In genomic region chr7:123864012-123864411, GRCh38 we compare ENCODE assay signal across 19 cellular contexts. TPM values are rescaled to one million over a fixed set of nuclear protein-coding genes. Genes with fewer than 3 reads are reported as not detected.
DNase-seq lines count a peak whose midpoint lies in the region; ATAC-seq and TF ChIP-seq lines count a peak whose summit lies in the region.
"Had no signal": no experiment of that assay in that cellular context is flagged by ENCODE, and none has a peak within 500 bp of the region (broad histone marks: within the 10 kb centered on the region; RNA-seq: fewer than 3 reads in every experiment).

No MANE protein-coding gene starts in this region.

- no peaks in the 10 kb centered on the region for H4K20me1 ChIP-seq in mammary epithelial cell (ENCODE audit: insufficient read depth, low read length)
- H4K20me1 ChIP-seq: BLaER1 had no signal

- POLR2A ChIA-PET in CD8-positive, alpha-beta T cell (lab: Charles Lee) = no interaction called here

- H3K9me3 Mint-ChIP-seq in endodermal cell (peaks cover 19% of the 10 kb centered on the region), osteocyte (ENCODE audit: unreplicated experiment) (no peaks in the 10 kb centered on the region)
- no peaks in the 10 kb centered on the region for H3K9me3 Mint-ChIP-seq in CD8-positive, alpha-beta T cell
- H3K9me3 Mint-ChIP-seq: CD8-positive, alpha-beta memory T cell had no signal

- no peak for TF ChIP-seq POLR2A in breast epithelium (IDR thresholded peaks at IDR 0.05)

- TF ChIP-seq CTCF in mammary epithelial cell (conservative IDR thresholded peaks at IDR 0.05 in 1 of 2, IDR thresholded peaks at IDR 0.05 in 1 of 2; ENCODE audit: extremely low read depth in 1 of 2, insufficient read depth in 1 of 2, low read depth in 1 of 2, low read length in 2 of 2) (no peak), breast epithelium (IDR thresholded peaks at IDR 0.05) (no peak), endodermal cell (conservative IDR thresholded peaks at IDR 0.05) (no peak), osteocyte (IDR thresholded peaks at IDR 0.05) (no peak)
- TF ChIP-seq CTCF in CD8-positive, alpha-beta T cell (IDR thresholded peaks at IDR 0.05) = no peak

- H3K27me3 Mint-ChIP-seq in endodermal cell (ENCODE audit: insufficient read depth) (no peaks in the 10 kb centered on the region), osteocyte (ENCODE audit: unreplicated experiment) (peaks cover 34% of the 10 kb centered on the region)
- peaks cover 8% of the 10 kb centered on the region for H3K27me3 Mint-ChIP-seq in CD8-positive, alpha-beta T cell (ENCODE audit: low read depth)

- H3K4me2 ChIP-seq in mammary epithelial cell (ENCODE audit: insufficient read depth, low read depth, low read length) = peak overlapping the region; percentile 45
- H3K4me2 ChIP-seq: BLaER1, KMS-11 had no signal

- H3K4me3 Mint-ChIP-seq in endodermal cell (peak overlapping the region; percentile 9), osteocyte (ENCODE audit: unreplicated experiment) (no peak overlapping the region)
- H3K4me3 Mint-ChIP-seq in CD8-positive, alpha-beta T cell = no peak overlapping the region
- H3K4me3 Mint-ChIP-seq: CD8-positive, alpha-beta memory T cell had no signal

- peak overlapping the region; percentile 89 for H3K27ac Mint-ChIP-seq in endodermal cell
- H3K27ac Mint-ChIP-seq in CD8-positive, alpha-beta T cell = no peak overlapping the region
- no peak overlapping the region for H3K27ac Mint-ChIP-seq in osteocyte (ENCODE audit: unreplicated experiment)
- H3K27ac Mint-ChIP-seq: CD8-positive, alpha-beta memory T cell had no signal

- peak overlapping the region; percentile 61 for H2AFZ ChIP-seq in mammary epithelial cell (ENCODE audit: low read depth, low read length)

- WGBS in mammary epithelial cell (ENCODE audit: low coverage, missing lambda C conversion rate) = 0% methylated on average over 1 of the region's 1 CpG
- WGBS in endodermal cell (ENCODE audit: insufficient coverage in 1 of 2, insufficient read length in 1 of 2), 2 experiments = 55% methylated on average over 1 of the region's 1 CpG; no CpG with 5 or more reads in 1 of the 2 experiments

- H3K36me3 ChIP-seq in mammary epithelial cell (ENCODE audit: insufficient read depth, low read length) (no peaks in the 10 kb centered on the region), breast epithelium (no peaks in the 10 kb centered on the region), endodermal cell (ENCODE audit: control insufficient read depth, insufficient read depth, low read length) (no peaks in the 10 kb centered on the region), mucosa of rectum (ENCODE audit: control insufficient read depth in 2 of 2, insufficient read depth in 2 of 2, low read length in 2 of 2) (no peaks in the 10 kb centered on the region)
- no peaks in the 10 kb centered on the region for H3K36me3 ChIP-seq in CD8-positive, alpha-beta T cell (ENCODE audit: insufficient read depth, low read length)
- H3K36me3 ChIP-seq: BLaER1 had no signal

- H3K9me3 ChIP-seq in mammary epithelial cell (replicated peaks; ENCODE audit: insufficient read depth, low read length) = no peaks in the 10 kb centered on the region
- no peaks in the 10 kb centered on the region for H3K9me3 ChIP-seq in breast epithelium
- H3K9me3 ChIP-seq in endodermal cell (ENCODE audit: control insufficient read depth, low read length) = peaks cover 19% of the 10 kb centered on the region
- no peaks in the 10 kb centered on the region for H3K9me3 ChIP-seq in mucosa of rectum (ENCODE audit: control insufficient read depth in 2 of 2, low read length in 2 of 2)
- no peaks in the 10 kb centered on the region for H3K9me3 ChIP-seq in CD8-positive, alpha-beta T cell (ENCODE audit: low read length)

- H3K79me2 ChIP-seq in mammary epithelial cell (ENCODE audit: insufficient read depth, low read length) = no peaks in the 10 kb centered on the region

- H3K9ac ChIP-seq in mammary epithelial cell (ENCODE audit: insufficient read depth, low read length) (no peak overlapping the region), endodermal cell (ENCODE audit: extremely low read depth, low read length, poor library complexity, severe bottlenecking) (peak overlapping the region; percentile 57), mucosa of rectum (ENCODE audit: low read depth in 1 of 2, low read length in 2 of 2) (peak overlapping the region; percentile 26 to 51)
- H3K9ac ChIP-seq: BLaER1, KMS-11 had no signal

- H3K36me3 Mint-ChIP-seq in endodermal cell (ENCODE audit: low read depth) (peaks cover 6% of the 10 kb centered on the region), osteocyte (ENCODE audit: unreplicated experiment) (no peaks in the 10 kb centered on the region)
- H3K36me3 Mint-ChIP-seq in CD8-positive, alpha-beta T cell = no peaks in the 10 kb centered on the region
- H3K36me3 Mint-ChIP-seq: CD8-positive, alpha-beta memory T cell had no signal

- DNase-seq in mammary epithelial cell = no peak
- DNase-seq in breast epithelium (ENCODE audit: low spot score in 2 of 2) = no peak
- DNase-seq in endodermal cell = no peak
- no peak for DNase-seq in retina
- DNase-seq in CD8-positive, alpha-beta T cell = no peak
- DNase-seq in osteocyte (ENCODE audit: extremely low spot score, unreplicated experiment) = no peak
- DNase-seq in posterior cingulate gyrus = no peak
- DNase-seq: CD8-positive, alpha-beta memory T cell; DND-41; GOT3; NCI-H1105; NCI-H187 treated with DMSO at 0.1 percent for 48 hours; NCI-H446; NK-92 treated with Interleukin-12 subunit alpha and Interleukin-12 subunit beta, amount 100 ng/mL, for 24 hours had no signal

- H3K27me3 ChIP-seq in mammary epithelial cell (ENCODE audit: insufficient read depth, low read length) (no peaks in the 10 kb centered on the region), breast epithelium (no peaks in the 10 kb centered on the region), endodermal cell (ENCODE audit: control insufficient read depth, insufficient read depth, low read length, poor library complexity, severe bottlenecking) (no peaks in the 10 kb centered on the region), mucosa of rectum (ENCODE audit: control insufficient read depth in 2 of 2, insufficient read depth in 2 of 2, low read length in 2 of 2) (no peaks in the 10 kb centered on the region)
- no peaks in the 10 kb centered on the region for H3K27me3 ChIP-seq in CD8-positive, alpha-beta T cell (ENCODE audit: insufficient read depth, low read length)
- H3K27me3 ChIP-seq: BLaER1 had no signal

- H3K27ac ChIP-seq in mammary epithelial cell (ENCODE audit: insufficient read depth, low read depth, low read length) (no peak overlapping the region), breast epithelium (no peak overlapping the region), endodermal cell (ENCODE audit: low read depth, low read length) (peak overlapping the region; percentile 29), mucosa of rectum (ENCODE audit: low read depth in 2 of 2, low read length in 2 of 2) (peak overlapping the region; percentile 86 to 91)
- H3K27ac ChIP-seq in CD8-positive, alpha-beta T cell (ENCODE audit: low read depth, low read length) = no peak overlapping the region
- H3K27ac ChIP-seq: BLaER1, KMS-11, RWPE1 had no signal

- intact Hi-C loops in mammary epithelial cell (cut with micrococcal nuclease) = no loop called here
- intact Hi-C loops in breast epithelium (cut with DNase I; ENCODE audit: low total_unique reads) = no loop called here
- intact Hi-C loops in CD8-positive, alpha-beta T cell (cut with DNase I, micrococcal nuclease) = loop anchor here in 1 of 2 experiments (2.0 to 10.0 kb wide), 3 partner anchors 229 to 991 kb away; no protein-coding TSS in a partner anchor
- intact Hi-C loops in posterior cingulate gyrus (cut with DNase I) = loop anchor here (2.0 kb wide), 1 partner anchor 65 kb away; no protein-coding TSS in a partner anchor

- in situ Hi-C loops in mammary epithelial cell (cut with MboI; ENCODE audit: low sequenced_read_pairs in 2 of 2) = loop anchor here (25.0 kb wide), 1 partner anchor 227 kb away; no protein-coding TSS in a partner anchor

- ATAC-seq in CD8-positive, alpha-beta T cell = no peak

- H3K4me1 Mint-ChIP-seq in endodermal cell (peaks cover 34% of the 10 kb centered on the region), osteocyte (ENCODE audit: unreplicated experiment) (no peaks in the 10 kb centered on the region)
- no peaks in the 10 kb centered on the region for H3K4me1 Mint-ChIP-seq in CD8-positive, alpha-beta T cell (ENCODE audit: low read depth)
- H3K4me1 Mint-ChIP-seq: CD8-positive, alpha-beta memory T cell had no signal

- H3K4me3 ChIP-seq in mammary epithelial cell (replicated peaks in 1 of 3; ENCODE audit: insufficient read depth in 1 of 3, low read depth in 2 of 3, low read length in 3 of 3) (no peak overlapping the region), breast epithelium (no peak overlapping the region), endodermal cell (ENCODE audit: low read length) (peak overlapping the region; percentile 64), mucosa of rectum (ENCODE audit: low read length in 2 of 2) (peak overlapping the region; percentile 4 to 29)
- no peak overlapping the region for H3K4me3 ChIP-seq in CD8-positive, alpha-beta T cell (ENCODE audit: low read depth, low read length)
- H3K4me3 ChIP-seq: BLaER1 had no signal

- CTCF ChIA-PET in mammary epithelial cell (lab: Charles Lee; ENCODE audit: low non-redundant PET) = no interaction called here
- CTCF ChIA-PET in CD8-positive, alpha-beta T cell (lab: Charles Lee) = interaction anchor here (0.9 to 3.1 kb wide), 5 partner anchors 19 to 228 kb away, joined by 4 to 16 read pairs (median 7); partner anchors contain the start of gene HYAL4

- dilution Hi-C loops in mammary epithelial cell (cut with HindIII; ENCODE audit: low sequenced_read_pairs) = no loop called here

- H3K4me1 ChIP-seq in mammary epithelial cell (ENCODE audit: insufficient read depth, low read length) (peaks cover 24% of the 10 kb centered on the region), breast epithelium (no peaks in the 10 kb centered on the region), endodermal cell (ENCODE audit: control insufficient read depth, insufficient read depth, low read length) (no peaks in the 10 kb centered on the region), mucosa of rectum (ENCODE audit: control insufficient read depth in 2 of 2, insufficient read depth in 2 of 2, low read length in 2 of 2) (peaks cover 13 to 17% of the 10 kb centered on the region in 2 donors)
- no peaks in the 10 kb centered on the region for H3K4me1 ChIP-seq in CD8-positive, alpha-beta T cell (ENCODE audit: insufficient read depth, low read length)
- H3K4me1 ChIP-seq: BLaER1 had no signal

- BruUV-seq in mammary epithelial cell (replicated peaks; lab: Mats Ljungman, UMichigan) = no TSS peak

RNA-seq across cellular contexts. Expression of gene HYAL4, which starts 19.0 kb away (rescaled TPM):
- total RNA-seq in mammary epithelial cell (1 to 10 TPM in 1 of 2 donors, under 1 TPM in 1; 0.45 to 2.2 TPM), breast epithelium (under 1 TPM in 1 of 3 donors, not detected in 2; 0.15 TPM), endodermal cell (1 to 10 TPM in 1 of 2 donors, under 1 TPM in 1; 0.51 to 1.2 TPM), osteocyte (not detected in 2 replicates)
- 0.87 TPM for polyA plus RNA-seq in mammary epithelial cell
- 2.8 TPM for polyA minus RNA-seq in mammary epithelial cell
- not detected for polyA plus RNA-seq in endodermal cell (2013, experiment 1 of 2)
- polyA plus RNA-seq in endodermal cell (2013, experiment 2 of 2) = 0.12 TPM
- total RNA-seq in CD8-positive, alpha-beta T cell = not detected
- total RNA-seq: CD8-positive, alpha-beta memory T cell; MCF 10A had no signal
- polyA plus RNA-seq: CD8-positive, alpha-beta memory T cell had no signal

Comparison
In these comparisons a context has a peak if more than half of its experiments do, and no peak if none do; other contexts are left out.
1. H3K27ac ChIP-seq: peak in endodermal cell (single experiment) and mucosa of rectum (2 of 2); none in mammary epithelial cell (single experiment), breast epithelium (0 of 2) and CD8-positive, alpha-beta T cell (single experiment).
2. H3K4me3 ChIP-seq: peak in endodermal cell (single experiment) and mucosa of rectum (2 of 2); none in mammary epithelial cell (0 of 3), breast epithelium (0 of 3) and CD8-positive, alpha-beta T cell (single experiment).